In the genomic region with DNA sequence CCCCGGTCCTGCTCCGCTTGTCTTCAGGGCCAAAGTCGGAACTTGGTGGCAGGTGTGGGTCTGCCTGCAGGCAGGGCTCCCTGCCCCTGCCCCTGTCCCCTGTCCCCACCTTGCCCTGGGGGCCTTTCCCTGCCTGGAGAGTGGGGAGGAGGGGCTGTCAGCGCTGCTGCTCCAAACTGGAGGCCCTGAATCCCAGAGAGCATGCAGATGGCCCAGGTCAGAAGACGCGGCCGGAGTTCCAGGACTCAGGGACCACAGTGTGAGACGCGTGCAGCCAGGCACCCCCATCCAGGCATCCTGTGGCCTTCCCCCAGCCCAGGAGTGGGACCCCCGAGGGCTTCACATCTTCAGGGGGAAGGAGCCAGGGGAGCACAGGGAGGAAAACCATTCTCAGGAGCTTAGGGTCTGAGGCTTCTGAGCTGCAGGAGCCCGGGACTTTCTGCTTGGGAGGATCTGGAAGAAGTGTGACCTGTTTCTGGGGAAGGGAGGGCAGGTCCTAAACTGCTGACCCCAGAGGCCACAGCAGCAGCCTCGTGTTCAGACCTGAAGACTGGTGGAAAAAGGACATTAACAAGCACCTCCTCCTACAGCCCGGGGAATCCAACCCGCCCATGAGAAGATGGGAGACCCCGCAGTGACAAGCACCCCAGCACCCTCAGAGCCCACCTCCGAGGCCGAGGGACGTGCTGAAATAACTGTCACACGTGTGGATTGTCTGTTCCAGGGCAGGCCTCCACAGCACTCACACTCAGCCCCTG, we compare ENCODE assay signal across 19 cellular contexts. TPM values are rescaled to one million over a fixed set of nuclear protein-coding genes. Genes with fewer than 3 reads are reported as not detected.
DNase-seq lines count a peak whose midpoint lies in the region; ATAC-seq and TF ChIP-seq lines count a peak whose summit lies in the region.
"Had no signal": no experiment of that assay in that cellular context is flagged by ENCODE, and none has a peak within 500 bp of the region (broad histone marks: within the 10 kb centered on the region; RNA-seq: fewer than 3 reads in every experiment).

No MANE protein-coding gene starts in this region.

- H3K27me3 ChIP-seq in BLaER1 treated with 17β-estradiol and CSF1 and Interleukin-3, amounts not matched to agents 10 nM and 100 nM, result peaks cover 0 to 18% (median 0%) of the 10 kb centered on the region in 11 experiments; a peak in 7 of 22 replicates
- peaks cover 0 to 9% (median 4%) of the 10 kb centered on the region in 3 donors for H3K27me3 ChIP-seq in sigmoid colon

- ATAC-seq in omental fat pad (ENCODE audit: low FRiP score) (no peak), GM18868 (IDR thresholded peaks at IDR 0.05; ENCODE audit: unreplicated experiment) (no peak)
- ATAC-seq: K562 had no signal

- H3K36me3 ChIP-seq in BLaER1 treated with 17β-estradiol and CSF1 and Interleukin-3, amounts not matched to agents 10 nM and 100 nM, result no peaks in the 10 kb centered on the region
- no peaks in the 10 kb centered on the region for H3K36me3 ChIP-seq in sigmoid colon

- no peaks in the 10 kb centered on the region for H3K27me3 Mint-ChIP-seq in brain

- no peaks in the 10 kb centered on the region; a peak in 1 of 22 replicates for H4K20me1 ChIP-seq in BLaER1 treated with 17β-estradiol and CSF1 and Interleukin-3, amounts not matched to agents 10 nM and 100 nM

- no peak for TF ChIP-seq POLR2A in sigmoid colon (IDR thresholded peaks at IDR 0.05)

- no peak overlapping the region for H3K27ac ChIP-seq in BLaER1 treated with 17β-estradiol and CSF1 and Interleukin-3, amounts not matched to agents 10 nM and 100 nM
- H3K27ac ChIP-seq in sigmoid colon, result peak overlapping the region; percentile 39 to 68 (median 61)
- H3K27ac ChIP-seq: C4-2B had no signal

- WGBS in sigmoid colon, 2 donors, result 78 to 87% methylated on average over 19 of the region's 19 CpGs

- peak overlapping the region in 2 of 11 experiments; percentile 10 to 54; a peak in 2 of 22 replicates for H3K9ac ChIP-seq in BLaER1 treated with 17β-estradiol and CSF1 and Interleukin-3, amounts not matched to agents 10 nM and 100 nM

- DNase-seq in islet precursor cell (peak; percentile 41), sigmoid colon (no peak), omental fat pad (ENCODE audit: low spot score) (no peak), inferior parietal cortex (ENCODE audit: extremely low spot score) (no peak)
- DNase-seq in stimulated activated CD4-positive, alpha-beta T cell treated with anti-CD3 and anti-CD28 coated beads, Interleukin-2, amount 100 ng/mL, for 24 hours, result no peak
- DNase-seq: GDM1, MV-4-11, NCI-H1417 treated with DMSO at 0.1 percent for 48 hours, NCI-H1930, NCI-H2171, NCI-H446, NCI-H69 had no signal

- peak overlapping the region in 3 of 5 experiments; percentile 82 to 92 (median 86) for H3K27ac Mint-ChIP-seq in brain
- H3K27ac Mint-ChIP-seq: GM23338 had no signal

- no peak for TF ChIP-seq EP300 in sigmoid colon (IDR thresholded peaks at IDR 0.05)

- peaks cover 57% of the 10 kb centered on the region for H3K4me1 Mint-ChIP-seq in brain

- H3K36me3 Mint-ChIP-seq in brain, result no peaks in the 10 kb centered on the region

- TF ChIP-seq CTCF in brain (conservative IDR thresholded peaks at IDR 0.05) (no peak), sigmoid colon (IDR thresholded peaks at IDR 0.05) (no peak), omental fat pad (IDR thresholded peaks at IDR 0.05) (no peak)

- peaks cover 0 to 6% (median 3%) of the 10 kb centered on the region in 5 experiments for H3K9me3 Mint-ChIP-seq in brain
- H3K9me3 Mint-ChIP-seq: GM23338 had no signal

- H3K4me1 ChIP-seq in BLaER1 treated with 17β-estradiol and CSF1 and Interleukin-3, amounts not matched to agents 10 nM and 100 nM, result peaks cover 21 to 32% (median 28%) of the 10 kb centered on the region in 10 experiments
- H3K4me1 ChIP-seq in sigmoid colon, result peaks cover 0 to 8% (median 2%) of the 10 kb centered on the region in 4 donors

- intact Hi-C loops in sigmoid colon (cut with DNase I), result no loop called here

- H3K4me3 ChIP-seq in BLaER1 treated with 17β-estradiol and CSF1 and Interleukin-3, amounts not matched to agents 10 nM and 100 nM, result no peak overlapping the region
- H3K4me3 ChIP-seq in sigmoid colon, result no peak overlapping the region
- H3K4me3 ChIP-seq: GM23338, K562 had no signal

- H3K4me2 ChIP-seq in BLaER1 treated with 17β-estradiol and CSF1 and Interleukin-3, amounts not matched to agents 10 nM and 100 nM, result peak overlapping the region; percentile 12 to 86 (median 68); a peak in 18 of 22 replicates
- H3K4me2 ChIP-seq: GM23338 had no signal

- no peaks in the 10 kb centered on the region for H3K9me3 ChIP-seq in BLaER1 treated with 17β-estradiol and CSF1 and Interleukin-3, amounts not matched to agents 10 nM and 100 nM (replicated peaks in 1 of 11)
- no peaks in the 10 kb centered on the region for H3K9me3 ChIP-seq in sigmoid colon

- H3K4me3 Mint-ChIP-seq in brain, result no peak overlapping the region
- H3K4me3 Mint-ChIP-seq: GM23338 had no signal

RNA-seq across cellular contexts. Expression of a gene that starts 38.0 kb away (rescaled TPM):
- 3.4 TPM for polyA plus RNA-seq in brain (ENCODE audit: insufficient read depth, low read depth, low replicate concordance)
- total RNA-seq in sigmoid colon, result 1 to 10 TPM in 3 of 4 donors, under 1 TPM in 1; 0.66 to 4.2 (median 1.5) TPM
- under 1 TPM in 1 of 3 donors, not detected in 2; 0.35 TPM for polyA plus RNA-seq in sigmoid colon
- total RNA-seq in omental fat pad, result 1 to 10 TPM in 1 of 4 donors, under 1 TPM in 1, not detected in 2; 0.37 to 8.5 TPM
- total RNA-seq: OCI-LY7 had no signal

Comparison
In these comparisons a context has a peak if more than half of its experiments do, and no peak if none do; other contexts are left out.
1. H3K27ac ChIP-seq: peak in sigmoid colon (4 of 4); none in BLaER1 treated with 17β-estradiol and CSF1 and Interleukin-3, amounts not matched to agents 10 nM and 100 nM (0 of 11).